Comparison of ENCODE assay signal across 1 cellular context in the genomic region with DNA sequence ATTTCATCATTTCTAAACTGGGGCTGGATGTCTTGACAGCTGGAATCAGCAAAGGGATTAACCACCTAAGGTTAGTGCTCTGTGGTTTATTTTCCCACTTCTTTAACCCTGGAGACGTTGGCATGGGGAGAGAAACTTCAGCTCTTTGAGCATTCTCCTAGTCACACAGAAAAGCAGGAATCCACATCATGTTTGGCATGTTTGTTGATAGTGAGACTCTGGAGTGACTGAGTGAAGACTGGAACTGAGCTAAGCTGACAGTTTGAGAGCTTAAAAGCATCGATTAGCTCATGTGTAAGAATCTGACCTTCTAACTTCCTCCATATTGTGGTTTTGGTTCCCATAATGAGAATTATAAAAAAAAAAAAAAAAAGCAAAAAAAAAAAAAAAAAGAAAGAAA.
TF ChIP-seq lines count a peak whose summit lies in the region.

No MANE protein-coding gene starts in this region.

TF ChIP-seq in HepG2, 621 proteins besides CTCF, POLR2A, EP300 and RAD21 (continued from another document):
- TF ChIP-seq, protein P1, sequence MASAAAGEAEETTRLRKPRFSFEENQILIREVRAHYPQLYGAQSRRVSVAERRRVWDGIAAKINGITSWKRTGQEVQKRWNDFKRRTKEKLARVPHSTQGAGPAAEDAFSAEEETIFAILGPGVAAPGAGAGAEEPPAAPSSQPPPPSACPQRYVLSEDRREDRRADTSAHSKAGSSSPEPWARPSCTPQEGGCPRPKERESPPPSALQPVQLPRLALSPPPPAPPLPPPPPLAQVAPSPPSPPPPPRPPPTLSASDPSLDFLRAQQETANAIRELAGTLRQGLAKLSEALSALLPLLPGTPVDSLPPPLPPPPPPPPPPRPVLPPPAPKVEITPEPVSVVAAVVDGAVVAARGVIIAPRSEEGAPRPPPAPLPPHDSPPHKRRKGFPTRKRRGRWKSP (CRISPR knock-in tag; IDR thresholded peaks at IDR 0.05), result no peak
- no peak for TF ChIP-seq MED13 (CRISPR knock-in tag; IDR thresholded peaks at IDR 0.05)
